In genomic region chr2:100291152-100291970, GRCh38 we compare ENCODE assay signal across 1 cellular context.
TF ChIP-seq lines count a peak whose summit lies in the region.

No MANE protein-coding gene starts in this region.

TF ChIP-seq in GM23338, 12 proteins besides CTCF, POLR2A, EP300 and RAD21 (continued from another document):
- no peak for TF ChIP-seq REST (IDR thresholded peaks at IDR 0.05; ENCODE audit: unreplicated experiment)
- no peak for TF ChIP-seq ZNF331 (CRISPR knock-in tag; IDR thresholded peaks at IDR 0.05; ENCODE audit: low read depth)
- TF ChIP-seq NANOG (IDR thresholded peaks at IDR 0.05; ENCODE audit: borderline replicate concordance): no peak
- no peak for TF ChIP-seq JUNB (IDR thresholded peaks at IDR 0.05; ENCODE audit: unreplicated experiment)
